In the genomic region with DNA sequence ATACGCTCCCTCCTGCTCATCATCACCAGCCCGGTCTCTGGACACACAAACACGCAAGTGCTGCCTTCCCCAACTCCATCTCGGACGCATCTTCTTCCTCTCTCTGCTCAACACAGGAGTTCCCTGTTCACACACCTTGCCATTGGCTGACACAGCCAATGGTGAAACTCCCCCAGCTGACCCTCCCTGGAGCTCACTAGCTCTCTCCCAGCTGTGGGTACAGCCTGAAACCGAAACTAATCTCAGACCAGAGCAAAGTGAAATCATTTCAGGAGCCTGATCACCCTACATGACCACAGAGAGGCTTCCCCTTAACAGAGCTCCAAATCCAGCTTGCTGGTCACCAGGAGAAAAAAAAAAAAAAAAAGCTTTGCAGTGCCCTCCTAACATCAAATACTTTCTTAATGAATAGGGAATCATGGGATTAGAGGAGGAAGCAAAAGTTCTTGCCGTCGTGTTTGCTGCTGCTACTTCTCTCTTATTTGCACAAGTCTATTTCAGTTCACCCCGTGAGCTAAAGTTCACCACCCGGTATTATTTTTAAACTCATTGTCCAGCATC, we compare ENCODE assay signal across 8 cellular contexts. TPM values are rescaled to one million over a fixed set of nuclear protein-coding genes. Genes with fewer than 3 reads are reported as not detected.
DNase-seq lines count a peak whose midpoint lies in the region; ATAC-seq lines count a peak whose summit lies in the region.

No MANE protein-coding gene starts in this region.

- H3K27me3 Mint-ChIP-seq in activated T-cell treated with anti-CD3 and anti-CD28 coated beads, Interleukin-2, amount 50 U/mL, for 72 hours (ENCODE audit: low read depth), result peaks cover 26% of the 10 kb centered on the region

- peak overlapping the region; percentile 60 to 61 for H3K4me3 Mint-ChIP-seq in activated T-cell treated with anti-CD3 and anti-CD28 coated beads, Interleukin-2, amount 50 U/mL, for 72 hours

- H3K9me3 ChIP-seq in BLaER1, result no peaks in the 10 kb centered on the region

- H3K4me3 ChIP-seq in BLaER1, result peak overlapping the region; percentile 55

- peak overlapping the region; percentile 36; the same call in 1 of the 2 replicates for H3K9ac ChIP-seq in BLaER1

- peak overlapping the region; percentile 36; the same call in 1 of the 2 replicates for H3K27ac ChIP-seq in BLaER1

- peak overlapping the region; percentile 88 for H3K4me2 ChIP-seq in BLaER1

- peaks cover 98% of the 10 kb centered on the region for H3K4me1 ChIP-seq in BLaER1

- H3K4me1 Mint-ChIP-seq in activated T-cell treated with anti-CD3 and anti-CD28 coated beads, Interleukin-2, amount 50 U/mL, for 72 hours (ENCODE audit: low read depth), result peaks cover 50% of the 10 kb centered on the region

- H3K9me3 Mint-ChIP-seq in activated T-cell treated with anti-CD3 and anti-CD28 coated beads, Interleukin-2, amount 50 U/mL, for 72 hours, result no peaks in the 10 kb centered on the region

- no peaks in the 10 kb centered on the region for H3K36me3 Mint-ChIP-seq in activated T-cell treated with anti-CD3 and anti-CD28 coated beads, Interleukin-2, amount 50 U/mL, for 72 hours (ENCODE audit: insufficient read depth in 2 of 2)

- DNase-seq in NCI-H2196 (lab: John Stamatoyannopoulos, UW; ENCODE audit: unreplicated experiment), result peak; percentile 71
- peak; percentile 28 to 45 for DNase-seq in activated T-cell treated with anti-CD3 and anti-CD28 coated beads, Interleukin-2, amount 50 U/mL, for 72 hours
- DNase-seq in germinal center (ENCODE audit: low spot score), result peak; percentile 80
- DNase-seq in pons (ENCODE audit: low spot score), result peak; percentile 81
- DNase-seq in A172 (ENCODE audit: low spot score), result no peak

- no peaks in the 10 kb centered on the region for H4K20me1 ChIP-seq in BLaER1

- no peak overlapping the region for H3K27ac Mint-ChIP-seq in activated T-cell treated with anti-CD3 and anti-CD28 coated beads, Interleukin-2, amount 50 U/mL, for 72 hours

- H3K36me3 ChIP-seq in BLaER1, result no peaks in the 10 kb centered on the region

- H3K27me3 ChIP-seq in BLaER1, result no peaks in the 10 kb centered on the region

- ATAC-seq in GM18867 (IDR thresholded peaks at IDR 0.05; ENCODE audit: unreplicated experiment) (peak; percentile 79), HG03025 (IDR thresholded peaks at IDR 0.05; ENCODE audit: low FRiP score, unreplicated experiment) (peak; percentile 79)
- peak; percentile 81 for ATAC-seq in activated T-cell treated with anti-CD3 and anti-CD28 coated beads, Interleukin-2, amount 50 U/mL, for 72 hours (replicated peaks in 1 of 2)

RNA-seq across cellular contexts. Expression of gene CUEDC1, which starts 8.3 kb away (rescaled TPM):
- total RNA-seq in activated T-cell treated with anti-CD3 and anti-CD28 coated beads, Interleukin-2, amount 50 U/mL, for 72 hours, result 1 to 10 TPM; 1.1 to 1.4 TPM
- 8.0 and 11.6 TPM in 2 replicates for total RNA-seq in A172 (2014; rRNA removed; shearing (Covaris generic))

RNA-seq across cellular contexts. Expression of gene VEZF1, which starts 41.2 kb away (rescaled TPM):
- 10 to 100 TPM; 42.6 to 44.6 TPM for total RNA-seq in activated T-cell treated with anti-CD3 and anti-CD28 coated beads, Interleukin-2, amount 50 U/mL, for 72 hours
- 43.4 and 50.5 TPM in 2 replicates for total RNA-seq in A172 (2014; rRNA removed; shearing (Covaris generic))
